In genomic region chr16:85492617-85492957, GRCh38 we compare ENCODE assay signal across 16 cellular contexts.
DNase-seq lines count a peak whose midpoint lies in the region; ATAC-seq, FAIRE-seq and TF ChIP-seq lines count a peak whose summit lies in the region.
"Had no signal": no experiment of that assay in that cellular context is flagged by ENCODE, and none has a peak within 500 bp of the region (broad histone marks: within the 10 kb centered on the region; RNA-seq: fewer than 3 reads in every experiment).

No MANE protein-coding gene starts in this region.

- H3K4me3 ChIP-seq in HUES64 (ENCODE audit: low read length) (no peak overlapping the region), adrenal gland (no peak overlapping the region), HepG2 (replicated peaks in 1 of 3; ENCODE audit: insufficient read depth in 1 of 3, low read depth in 2 of 3, low read length in 3 of 3) (peak overlapping the region in 1 of 3 experiments; percentile 61; a peak in 2 of 6 replicates), suprapubic skin (no peak overlapping the region)

- no peak for TF ChIP-seq RAD21 in HepG2 (CRISPR knock-in tag; IDR thresholded peaks at IDR 0.05)

- H3K4me1 ChIP-seq in HUES64 (ENCODE audit: insufficient read depth, low read length) (peaks cover 9% of the 10 kb centered on the region; the same call in 1 of the 2 replicates), adrenal gland (replicated peaks in 1 of 2) (peaks cover 18 to 22% of the 10 kb centered on the region in 2 donors), HepG2 (ENCODE audit: insufficient read depth, low read length) (peaks cover 32% of the 10 kb centered on the region), suprapubic skin (peaks cover 23% of the 10 kb centered on the region)

- H3K9me3 ChIP-seq in HUES64 (ENCODE audit: insufficient read depth, low read depth, low read length) (no peaks in the 10 kb centered on the region), adrenal gland (replicated peaks in 1 of 3) (no peaks in the 10 kb centered on the region), HepG2 (ENCODE audit: low read length) (no peaks in the 10 kb centered on the region), suprapubic skin (no peaks in the 10 kb centered on the region)

- H3K27me3 ChIP-seq in HUES64 (ENCODE audit: insufficient read depth, low read length): no peaks in the 10 kb centered on the region
- no peaks in the 10 kb centered on the region for H3K27me3 ChIP-seq in adrenal gland
- H3K27me3 ChIP-seq in HepG2 (ENCODE audit: control insufficient read depth in 1 of 2, insufficient read depth in 2 of 2, low read length in 2 of 2): peaks cover 0 to 2% of the 10 kb centered on the region in 2 experiments; a peak in 1 of 5 replicates
- no peaks in the 10 kb centered on the region for H3K27me3 ChIP-seq in suprapubic skin

- intact Hi-C loops in adrenal gland (cut with DNase I) (no loop called here), HepG2 (cut with micrococcal nuclease; ENCODE audit: unreplicated experiment) (loop anchor here (1.0 to 5.0 kb wide), 2 partner anchors 24 to 45 kb away; no protein-coding TSS in a partner anchor)

- H3K36me3 ChIP-seq in HUES64 (ENCODE audit: insufficient read depth, low read length): no peaks in the 10 kb centered on the region
- H3K36me3 ChIP-seq in adrenal gland (replicated peaks in 1 of 2): no peaks in the 10 kb centered on the region
- H3K36me3 ChIP-seq in HepG2 (replicated peaks in 1 of 2; ENCODE audit: control insufficient read depth in 1 of 2, insufficient read depth in 2 of 2, low read length in 2 of 2): no peaks in the 10 kb centered on the region
- no peaks in the 10 kb centered on the region for H3K36me3 ChIP-seq in suprapubic skin

- TF ChIP-seq CTCF in adrenal gland (IDR thresholded peaks at IDR 0.05) (no peak), HepG2 (CRISPR knock-in tag; IDR thresholded peaks at IDR 0.05) (no peak), suprapubic skin (IDR thresholded peaks at IDR 0.05) (no peak)

- in situ Hi-C loops in HepG2 (cut with HindIII; ENCODE audit: extremely low pct_ligation_motif_present, low pct_unique_long_range_greater_than_20kb): no loop called here
- in situ Hi-C loops in ACHN (cut with HindIII; ENCODE audit: low pct_ligation_motif_present, low pct_unique_long_range_greater_than_20kb, low sequenced_read_pairs): no loop called here

- CTCF ChIA-PET in HepG2 (lab: Yijun Ruan, JAX; ENCODE audit: low intra/inter-chr PET ratio, low total read pairs): interaction anchor here (0.9 to 1.4 kb wide), 2 partner anchors 122 to 123 kb away, joined by 3 read pairs; no protein-coding TSS in a partner anchor

- 86% methylated on average over 6 of the region's 6 CpGs for WGBS in HUES64
- WGBS in adrenal gland, 4 donors: 62 to 88% (median 74%) methylated on average over 5 to 6 of the region's 6 CpGs
- 67% methylated on average over 3 of the region's 6 CpGs for WGBS in HepG2 (ENCODE audit: low lambda C conversion rate)
- WGBS in suprapubic skin: 80% methylated on average over 6 of the region's 6 CpGs

- peak in 1 of 7 donors; percentile 28 for DNase-seq in adrenal gland
- DNase-seq in HepG2 (ENCODE audit: low spot score): no peak
- no peak for DNase-seq in suprapubic skin (ENCODE audit: low spot score in 2 of 2)
- no peak for DNase-seq in ACHN
- no peak for DNase-seq in AG20443 (ENCODE audit: low spot score)
- DNase-seq: activated CD4-positive, alpha-beta T cell treated with anti-CD3 and anti-CD28 coated beads, Interleukin-2, amount 50 U/mL, for 48 hours; effector CD4-positive, alpha-beta T cell; immature natural killer cell; Kasumi-1; NCI-H1930; T-helper 9 cell had no signal

- no peak overlapping the region for H2AFZ ChIP-seq in HepG2 (ENCODE audit: low read length)

- no peaks in the 10 kb centered on the region for H3K79me2 ChIP-seq in HepG2 (ENCODE audit: insufficient read depth, low read length)

- H4K20me1 ChIP-seq in HepG2 (ENCODE audit: insufficient read depth, low read length): no peaks in the 10 kb centered on the region

- H3K9ac ChIP-seq in HUES64 (ENCODE audit: low read depth, low read length) (peak overlapping the region; percentile 17; the same call in 1 of the 2 replicates), HepG2 (ENCODE audit: insufficient read depth, low read depth, low read length) (no peak overlapping the region)

- H3K4me2 ChIP-seq in HepG2 (ENCODE audit: low read depth, low read length): peak overlapping the region; percentile 70

- no peak for FAIRE-seq in HepG2 (lab: Jason Lieb, UNC)
- FAIRE-seq: astrocyte, G401.6, urothelium cell line had no signal

- peak; percentile 16 for ATAC-seq in HepG2
- ATAC-seq in GM19397 (IDR thresholded peaks at IDR 0.05; ENCODE audit: unreplicated experiment): no peak

- H3K27ac ChIP-seq in HUES64 (ENCODE audit: low read depth, low read length): no peak overlapping the region
- H3K27ac ChIP-seq in adrenal gland: peak overlapping the region in 3 of 5 donors; percentile 18 to 84 (median 73)
- no peak overlapping the region for H3K27ac ChIP-seq in HepG2 (ENCODE audit: extremely low read length, insufficient read depth, low read length)
- peak overlapping the region; percentile 17 for H3K27ac ChIP-seq in suprapubic skin

- BruUV-seq in HepG2 (replicated peaks; lab: Mats Ljungman, UMichigan): no TSS peak

- TF ChIP-seq POLR2A in adrenal gland (IDR thresholded peaks at IDR 0.05) (no peak), HepG2 (IDR thresholded peaks at IDR 0.05; ENCODE audit: insufficient read depth in 1 of 2, low read depth in 2 of 2, low read length in 2 of 2) (no peak), suprapubic skin (IDR thresholded peaks at IDR 0.05) (no peak)

- TF ChIP-seq EP300 in HepG2 (IDR thresholded peaks at IDR 0.05; ENCODE audit: low read depth in 2 of 2, low read length in 2 of 2) (no peak), HepG2 (CRISPR knock-in tag; IDR thresholded peaks at IDR 0.05; ENCODE audit: borderline replicate concordance) (no peak), suprapubic skin (IDR thresholded peaks at IDR 0.05) (no peak)

- POLR2A ChIA-PET in HepG2 (lab: Yijun Ruan, JAX): interaction anchor here (1.1 to 6.0 kb wide), 6 partner anchors 20 to 61 kb away, joined by 3 to 35 read pairs (median 6); no protein-coding TSS in a partner anchor

TF ChIP-seq in HepG2, 621 proteins besides CTCF, POLR2A, EP300 and RAD21 (continues in another document):
- 0 out of 2 replicates have a peak, but pooled peaks have one; percentile 50 for TF ChIP-seq ZMYM2 (CRISPR knock-in tag; IDR thresholded peaks at IDR 0.05)
- no peak for TF ChIP-seq ZNF567 (CRISPR knock-in tag; IDR thresholded peaks at IDR 0.05; ENCODE audit: borderline replicate concordance)
- no peak for TF ChIP-seq HINFP (CRISPR knock-in tag; IDR thresholded peaks at IDR 0.05; ENCODE audit: low read depth)
- TF ChIP-seq MEIS2 (CRISPR knock-in tag; IDR thresholded peaks at IDR 0.05): 0 out of 2 replicates have a peak, but pooled peaks have one; percentile 3
- no peak for TF ChIP-seq ZNF564 (CRISPR knock-in tag; IDR thresholded peaks at IDR 0.05)
- TF ChIP-seq ZMYM3 (CRISPR knock-in tag; IDR thresholded peaks at IDR 0.05): 0 out of 2 replicates have a peak, but pooled peaks have one; percentile 4
- TF ChIP-seq ZNF280B (CRISPR knock-in tag; IDR thresholded peaks at IDR 0.05; ENCODE audit: borderline replicate concordance): 0 out of 2 replicates have a peak, but pooled peaks have one; percentile 7
- TF ChIP-seq ZNF768 (CRISPR knock-in tag; IDR thresholded peaks at IDR 0.05): peak; percentile 92; the same call in 1 of the 2 replicates
- 0 out of 2 replicates have a peak, but pooled peaks have one; percentile 42 for TF ChIP-seq ZNF225 (CRISPR knock-in tag; IDR thresholded peaks at IDR 0.05)
- peak; percentile 74; the same call in 1 of the 2 replicates for TF ChIP-seq ZBTB39 (CRISPR knock-in tag; IDR thresholded peaks at IDR 0.05)

Comparison
In these comparisons a context has a peak if more than half of its experiments do, and no peak if none do; other contexts are left out.
1. H3K27ac ChIP-seq: peak in adrenal gland (3 of 5) and suprapubic skin (single experiment); none in HUES64 (single experiment) and HepG2 (single experiment).